Comparison of ENCODE assay signal across 1 cellular context in the genomic region with DNA sequence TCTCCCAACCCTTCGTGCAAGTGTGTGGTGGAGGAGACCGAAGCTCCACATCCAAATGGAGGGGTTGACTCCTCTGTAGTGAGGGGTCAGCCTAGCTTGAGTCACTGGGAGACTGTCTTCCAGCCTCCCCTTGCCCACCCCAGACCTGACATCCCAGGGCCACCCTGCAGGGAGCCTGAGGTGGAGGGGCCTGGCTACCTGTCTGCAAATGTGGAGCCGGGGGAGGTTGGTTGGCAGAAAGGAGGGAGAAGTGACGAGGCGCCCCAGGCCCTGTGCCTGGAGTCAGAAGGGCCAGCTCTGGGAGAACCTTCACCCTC.
TF ChIP-seq lines count a peak whose summit lies in the region.

No MANE protein-coding gene starts in this region.

TF ChIP-seq in H1, 55 proteins besides CTCF, POLR2A, EP300 and RAD21:
- TF ChIP-seq CHD2 (IDR thresholded peaks at IDR 0.05; ENCODE audit: low read length) (no peak), RNF2 (IDR thresholded peaks at IDR 0.05; ENCODE audit: borderline replicate concordance, low read depth, low read length, missing control alignments, poor library complexity, severe bottlenecking) (no peak), KDM5A (IDR thresholded peaks at IDR 0.05; ENCODE audit: low read length) (no peak), KDM4A (IDR thresholded peaks at IDR 0.05; ENCODE audit: low read depth, low read length, severe bottlenecking) (no peak), RFX5 (IDR thresholded peaks at IDR 0.05; ENCODE audit: borderline replicate concordance, low read depth, low read length) (no peak), KDM1A (IDR thresholded peaks at IDR 0.05; ENCODE audit: borderline replicate concordance, low read length) (no peak), RBBP5 (IDR thresholded peaks at IDR 0.05; ENCODE audit: borderline replicate concordance, low read depth, low read length) (no peak)
